Comparison of ENCODE assay signal across 1 cellular context in genomic region chr12:106120578-106121105, GRCh38.
TF ChIP-seq lines count a peak whose summit lies in the region.

No MANE protein-coding gene starts in this region.

TF ChIP-seq in HepG2, 621 proteins besides CTCF, POLR2A, EP300 and RAD21 (continued from another document and continues in another):
- TF ChIP-seq NFAT5 (CRISPR knock-in tag; IDR thresholded peaks at IDR 0.05), result no peak
- peak; percentile 36 for TF ChIP-seq ERF (CRISPR knock-in tag; IDR thresholded peaks at IDR 0.05)
- TF ChIP-seq, protein P1, sequence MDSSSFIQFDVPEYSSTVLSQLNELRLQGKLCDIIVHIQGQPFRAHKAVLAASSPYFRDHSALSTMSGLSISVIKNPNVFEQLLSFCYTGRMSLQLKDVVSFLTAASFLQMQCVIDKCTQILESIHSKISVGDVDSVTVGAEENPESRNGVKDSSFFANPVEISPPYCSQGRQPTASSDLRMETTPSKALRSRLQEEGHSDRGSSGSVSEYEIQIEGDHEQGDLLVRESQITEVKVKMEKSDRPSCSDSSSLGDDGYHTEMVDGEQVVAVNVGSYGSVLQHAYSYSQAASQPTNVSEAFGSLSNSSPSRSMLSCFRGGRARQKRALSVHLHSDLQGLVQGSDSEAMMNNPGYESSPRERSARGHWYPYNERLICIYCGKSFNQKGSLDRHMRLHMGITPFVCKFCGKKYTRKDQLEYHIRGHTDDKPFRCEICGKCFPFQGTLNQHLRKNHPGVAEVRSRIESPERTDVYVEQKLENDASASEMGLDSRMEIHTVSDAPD (CRISPR knock-in tag; IDR thresholded peaks at IDR 0.05), result no peak
- TF ChIP-seq HDAC2 (CRISPR knock-in tag; IDR thresholded peaks at IDR 0.05), result peak; percentile 94
- TF ChIP-seq IRF2 (CRISPR knock-in tag; IDR thresholded peaks at IDR 0.05), result peak; percentile 67; the same call in 1 of the 2 replicates
- TF ChIP-seq ZNF703 (CRISPR knock-in tag; IDR thresholded peaks at IDR 0.05; ENCODE audit: borderline replicate concordance), result no peak
- TF ChIP-seq ATM (IDR thresholded peaks at IDR 0.05; ENCODE audit: borderline replicate concordance), result no peak
- peak; percentile 49 for TF ChIP-seq ZEB1 (IDR thresholded peaks at IDR 0.05; ENCODE audit: insufficient replicate concordance, low read depth)
- TF ChIP-seq, protein P2, sequence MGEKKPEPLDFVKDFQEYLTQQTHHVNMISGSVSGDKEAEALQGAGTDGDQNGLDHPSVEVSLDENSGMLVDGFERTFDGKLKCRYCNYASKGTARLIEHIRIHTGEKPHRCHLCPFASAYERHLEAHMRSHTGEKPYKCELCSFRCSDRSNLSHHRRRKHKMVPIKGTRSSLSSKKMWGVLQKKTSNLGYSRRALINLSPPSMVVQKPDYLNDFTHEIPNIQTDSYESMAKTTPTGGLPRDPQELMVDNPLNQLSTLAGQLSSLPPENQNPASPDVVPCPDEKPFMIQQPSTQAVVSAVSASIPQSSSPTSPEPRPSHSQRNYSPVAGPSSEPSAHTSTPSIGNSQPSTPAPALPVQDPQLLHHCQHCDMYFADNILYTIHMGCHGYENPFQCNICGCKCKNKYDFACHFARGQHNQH (CRISPR knock-in tag; IDR thresholded peaks at IDR 0.05), result no peak; the same call in 1 of the 2 replicates
- no peak for TF ChIP-seq CC2D1A (CRISPR knock-in tag; IDR thresholded peaks at IDR 0.05)
- no peak for TF ChIP-seq SOX6 (IDR thresholded peaks at IDR 0.05)
- TF ChIP-seq SOX6 (CRISPR knock-in tag; IDR thresholded peaks at IDR 0.05), result peak; percentile 90
- peak; percentile 60; the same call in 1 of the 2 replicates for TF ChIP-seq ZNF747 (CRISPR knock-in tag; IDR thresholded peaks at IDR 0.05; ENCODE audit: borderline replicate concordance)
- no peak for TF ChIP-seq ZNF557 (CRISPR knock-in tag; IDR thresholded peaks at IDR 0.05)
- peak; percentile 38; the same call in 1 of the 2 replicates for TF ChIP-seq ZNF274 (CRISPR knock-in tag; IDR thresholded peaks at IDR 0.05)
- TF ChIP-seq ZBTB20 (CRISPR knock-in tag; IDR thresholded peaks at IDR 0.05; ENCODE audit: borderline replicate concordance, low read depth), result peak; percentile 90
- no peak for TF ChIP-seq ZFP62 (CRISPR knock-in tag; IDR thresholded peaks at IDR 0.05)
- no peak for TF ChIP-seq MAZ (IDR thresholded peaks at IDR 0.05; ENCODE audit: borderline replicate concordance, low read depth, low read length)
- TF ChIP-seq MAZ (CRISPR knock-in tag; IDR thresholded peaks at IDR 0.05; ENCODE audit: low read depth), result peak; percentile 56
- TF ChIP-seq ATF7 (IDR thresholded peaks at IDR 0.05), result peak; percentile 34; the same call in 1 of the 2 replicates
- TF ChIP-seq ATF7 (CRISPR knock-in tag; IDR thresholded peaks at IDR 0.05), result peak; percentile 82; the same call in 1 of the 2 replicates
- TF ChIP-seq HDAC1 (CRISPR knock-in tag; IDR thresholded peaks at IDR 0.05), result peak; percentile 85
- no peak for TF ChIP-seq ZNF792 (CRISPR knock-in tag; IDR thresholded peaks at IDR 0.05)
- TF ChIP-seq SUZ12 (IDR thresholded peaks at IDR 0.05; ENCODE audit: low read depth, low read length), result no peak
- TF ChIP-seq YEATS2 (CRISPR knock-in tag; IDR thresholded peaks at IDR 0.05; ENCODE audit: borderline replicate concordance), result peak; percentile 67; the same call in 1 of the 2 replicates
- peak; percentile 56 for TF ChIP-seq ZBTB33 (CRISPR knock-in tag; IDR thresholded peaks at IDR 0.05)
- TF ChIP-seq SOX13 (IDR thresholded peaks at IDR 0.05), result no peak
- peak in 1 of 2 experiments; percentile 84; a peak in 2 of 4 replicates for TF ChIP-seq SOX13 (CRISPR knock-in tag; conservative IDR thresholded peaks at IDR 0.05 in 1 of 2, IDR thresholded peaks at IDR 0.05 in 1 of 2)
- no peak for TF ChIP-seq NRL (CRISPR knock-in tag; IDR thresholded peaks at IDR 0.05; ENCODE audit: borderline replicate concordance)
- 0 out of 2 replicates have a peak, but pooled peaks have one; percentile 21 for TF ChIP-seq ZNF629 (CRISPR knock-in tag; conservative IDR thresholded peaks at IDR 0.05)
- TF ChIP-seq DZIP1 (CRISPR knock-in tag; IDR thresholded peaks at IDR 0.05), result no peak
- TF ChIP-seq, protein P3, sequence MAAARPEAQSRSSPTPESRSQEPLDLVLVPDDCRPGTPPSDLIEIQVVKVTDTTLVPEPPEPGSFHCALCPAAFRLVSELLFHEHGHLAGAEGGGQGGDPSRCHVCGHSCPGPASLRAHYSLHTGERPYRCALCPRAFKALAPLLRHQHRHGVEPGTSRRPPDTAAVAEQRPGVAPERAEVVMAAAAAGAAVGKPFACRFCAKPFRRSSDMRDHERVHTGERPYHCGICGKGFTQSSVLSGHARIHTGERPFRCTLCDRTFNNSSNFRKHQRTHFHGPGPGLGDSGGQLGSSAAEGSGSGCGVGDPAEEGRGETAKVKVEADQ (CRISPR knock-in tag; IDR thresholded peaks at IDR 0.05; ENCODE audit: borderline replicate concordance), result no peak
- TF ChIP-seq ZSCAN9 (CRISPR knock-in tag; IDR thresholded peaks at IDR 0.05; ENCODE audit: borderline replicate concordance), result peak; percentile 44; the same call in 1 of the 2 replicates
- peak; percentile 64 for TF ChIP-seq THAP11 (CRISPR knock-in tag; IDR thresholded peaks at IDR 0.05)
- peak; percentile 30; the same call in 1 of the 2 replicates for TF ChIP-seq KAT7 (CRISPR knock-in tag; IDR thresholded peaks at IDR 0.05; ENCODE audit: borderline replicate concordance)
- TF ChIP-seq NR2F1 (CRISPR knock-in tag; IDR thresholded peaks at IDR 0.05), result peak; percentile 93 to 94
- TF ChIP-seq, protein P4, sequence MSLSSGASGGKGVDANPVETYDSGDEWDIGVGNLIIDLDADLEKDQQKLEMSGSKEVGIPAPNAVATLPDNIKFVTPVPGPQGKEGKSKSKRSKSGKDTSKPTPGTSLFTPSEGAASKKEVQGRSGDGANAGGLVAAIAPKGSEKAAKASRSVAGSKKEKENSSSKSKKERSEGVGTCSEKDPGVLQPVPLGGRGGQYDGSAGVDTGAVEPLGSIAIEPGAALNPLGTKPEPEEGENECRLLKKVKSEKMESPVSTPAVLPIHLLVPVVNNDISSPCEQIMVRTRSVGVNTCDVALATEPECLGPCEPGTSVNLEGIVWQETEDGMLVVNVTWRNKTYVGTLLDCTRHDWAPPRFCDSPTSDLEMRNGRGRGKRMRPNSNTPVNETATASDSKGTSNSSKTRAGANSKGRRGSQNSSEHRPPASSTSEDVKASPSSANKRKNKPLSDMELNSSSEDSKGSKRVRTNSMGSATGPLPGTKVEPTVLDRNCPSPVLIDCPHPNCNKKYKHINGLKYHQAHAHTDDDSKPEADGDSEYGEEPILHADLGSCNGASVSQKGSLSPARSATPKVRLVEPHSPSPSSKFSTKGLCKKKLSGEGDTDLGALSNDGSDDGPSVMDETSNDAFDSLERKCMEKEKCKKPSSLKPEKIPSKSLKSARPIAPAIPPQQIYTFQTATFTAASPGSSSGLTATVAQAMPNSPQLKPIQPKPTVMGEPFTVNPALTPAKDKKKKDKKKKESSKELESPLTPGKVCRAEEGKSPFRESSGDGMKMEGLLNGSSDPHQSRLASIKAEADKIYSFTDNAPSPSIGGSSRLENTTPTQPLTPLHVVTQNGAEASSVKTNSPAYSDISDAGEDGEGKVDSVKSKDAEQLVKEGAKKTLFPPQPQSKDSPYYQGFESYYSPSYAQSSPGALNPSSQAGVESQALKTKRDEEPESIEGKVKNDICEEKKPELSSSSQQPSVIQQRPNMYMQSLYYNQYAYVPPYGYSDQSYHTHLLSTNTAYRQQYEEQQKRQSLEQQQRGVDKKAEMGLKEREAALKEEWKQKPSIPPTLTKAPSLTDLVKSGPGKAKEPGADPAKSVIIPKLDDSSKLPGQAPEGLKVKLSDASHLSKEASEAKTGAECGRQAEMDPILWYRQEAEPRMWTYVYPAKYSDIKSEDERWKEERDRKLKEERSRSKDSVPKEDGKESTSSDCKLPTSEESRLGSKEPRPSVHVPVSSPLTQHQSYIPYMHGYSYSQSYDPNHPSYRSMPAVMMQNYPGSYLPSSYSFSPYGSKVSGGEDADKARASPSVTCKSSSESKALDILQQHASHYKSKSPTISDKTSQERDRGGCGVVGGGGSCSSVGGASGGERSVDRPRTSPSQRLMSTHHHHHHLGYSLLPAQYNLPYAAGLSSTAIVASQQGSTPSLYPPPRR (CRISPR knock-in tag; IDR thresholded peaks at IDR 0.05; ENCODE audit: borderline replicate concordance), result peak; percentile 83
- TF ChIP-seq ZNF788 (CRISPR knock-in tag; IDR thresholded peaks at IDR 0.05; ENCODE audit: borderline replicate concordance), result peak; percentile 72; the same call in 1 of the 2 replicates
- 0 out of 2 replicates have a peak, but pooled peaks have one; percentile 10 for TF ChIP-seq HOXA5 (CRISPR knock-in tag; IDR thresholded peaks at IDR 0.05)
- TF ChIP-seq ZNF331 (CRISPR knock-in tag; IDR thresholded peaks at IDR 0.05), result peak; percentile 35
- TF ChIP-seq ZFAT (CRISPR knock-in tag; conservative IDR thresholded peaks at IDR 0.05), result no peak
- TF ChIP-seq TAF1 (CRISPR knock-in tag; IDR thresholded peaks at IDR 0.05), result peak; percentile 39; the same call in 1 of the 2 replicates
- peak; percentile 60; the same call in 1 of the 2 replicates for TF ChIP-seq YEATS4 (CRISPR knock-in tag; IDR thresholded peaks at IDR 0.05; ENCODE audit: borderline replicate concordance)
- TF ChIP-seq TEAD3 (CRISPR knock-in tag; optimal IDR thresholded peaks at IDR 0.05; ENCODE audit: borderline replicate concordance), result peak; percentile 30
- TF ChIP-seq FOSL1 (CRISPR knock-in tag; IDR thresholded peaks at IDR 0.05; ENCODE audit: borderline replicate concordance), result no peak
- peak; percentile 61; the same call in 1 of the 2 replicates for TF ChIP-seq ZNF34 (CRISPR knock-in tag; IDR thresholded peaks at IDR 0.05; ENCODE audit: borderline replicate concordance)
- peak; percentile 64 for TF ChIP-seq GABPB1 (CRISPR knock-in tag; IDR thresholded peaks at IDR 0.05)
- TF ChIP-seq NCOR1 (IDR thresholded peaks at IDR 0.05; ENCODE audit: borderline replicate concordance, low read length), result peak; percentile 79; the same call in 1 of the 2 replicates
